Comparison of ENCODE assay signal across 29 cellular contexts in genomic region chr12:128338344-128338743, GRCh38.
A peak's percentile ranks its signal among the peaks of the same experiment; 100 is the strongest.
DNase-seq lines count a peak whose midpoint lies in the region; ATAC-seq and TF ChIP-seq lines count a peak whose summit lies in the region.
"Had no signal": no experiment of that assay in that cellular context is flagged by ENCODE, and none has a peak within 500 bp of the region (broad histone marks: within the 10 kb centered on the region; RNA-seq: fewer than 3 reads in every experiment).

No MANE protein-coding gene starts in this region.

- H3K36me3 Mint-ChIP-seq in H9 (ENCODE audit: insufficient read depth in 1 of 3, low read depth in 3 of 3): no peaks in the 10 kb centered on the region
- H3K36me3 Mint-ChIP-seq in brain: no peaks in the 10 kb centered on the region
- H3K36me3 Mint-ChIP-seq: CD4-positive, alpha-beta memory T cell; memory B cell had no signal

- ATAC-seq in sciatic nerve (peak; percentile 54), GM21447 (IDR thresholded peaks at IDR 0.05; ENCODE audit: unreplicated experiment) (no peak)
- ATAC-seq: left colon; stimulated activated naive CD8-positive, alpha-beta T cell treated with anti-CD3 and anti-CD28 coated beads, Interleukin-15, Interleukin-2, amounts not matched to agents 100 U/mL and 50 U/mL, for 24 hours had no signal

- H2AFZ ChIP-seq in H9 (ENCODE audit: low read length) (no peak overlapping the region), neuronal stem cell (ENCODE audit: low read length) (no peak overlapping the region)

- H3K27ac Mint-ChIP-seq in H9 (no peak overlapping the region), brain (peak overlapping the region in 3 of 5 experiments; percentile 66 to 88 (median 78))
- H3K27ac Mint-ChIP-seq: activated CD4-positive, alpha-beta memory T cell treated with anti-CD3 and anti-CD28 coated beads, Interleukin-2, amount 10 ng/mL, durations not matched to agents 7 days and 5 days; B cell; CD4-positive, alpha-beta memory T cell; dendritic cell treated with granulocyte-macrophage colony-stimulating factor and Interleukin-4, amounts not matched to agents 40 ng/mL and 50 ng/mL, for 4 days; memory B cell; T-helper 2 cell treated with Interferon-gamma antibody and Interleukin-4, amounts not matched to agents 5 μg/mL and 100 μg/mL, for 36 hours had no signal

- intact Hi-C loops in sciatic nerve (cut with DNase I): no loop called here

- H3K14ac ChIP-seq in H9 (ENCODE audit: insufficient read depth, low read length) (no peak overlapping the region), neuronal stem cell (ENCODE audit: low read length) (no peak overlapping the region)

- H4K8ac ChIP-seq in H9 (replicated peaks; ENCODE audit: insufficient read length, low read depth, low read length) (no peak overlapping the region), mesendoderm (ENCODE audit: low read depth, low read length) (no peak overlapping the region), neuronal stem cell (ENCODE audit: low read depth, low read length) (no peak overlapping the region)

- no peak overlapping the region for H3T11ph ChIP-seq in H9 (ENCODE audit: low read length)

- H2BK5ac ChIP-seq in H9 (ENCODE audit: insufficient read length, low read length) (no peak overlapping the region), mesendoderm (ENCODE audit: low read length) (no peak overlapping the region), neuronal stem cell (ENCODE audit: low read length) (no peak overlapping the region)

- peak overlapping the region in 1 of 2 experiments; percentile 49; a peak in 1 of 5 replicates for H3K4me3 Mint-ChIP-seq in H9
- peak overlapping the region in 3 of 5 experiments; percentile 69 to 80 (median 77) for H3K4me3 Mint-ChIP-seq in brain
- H3K4me3 Mint-ChIP-seq: activated CD4-positive, alpha-beta memory T cell treated with anti-CD3 and anti-CD28 coated beads, Interleukin-2, amount 10 ng/mL, durations not matched to agents 7 days and 5 days; B cell; CD4-positive, alpha-beta memory T cell; central memory CD8-positive, alpha-beta T cell; dendritic cell treated with granulocyte-macrophage colony-stimulating factor and Interleukin-4, amounts not matched to agents 40 ng/mL and 50 ng/mL, for 4 days; memory B cell; T-helper 2 cell treated with Interferon-gamma antibody and Interleukin-4, amounts not matched to agents 5 μg/mL and 100 μg/mL, for 36 hours had no signal

- H3K27ac ChIP-seq in H9 (ENCODE audit: insufficient read length, low read depth, low read length) (no peak overlapping the region), mesendoderm (ENCODE audit: low read depth, low read length) (no peak overlapping the region), neuronal stem cell (replicated peaks; ENCODE audit: low read length) (no peak overlapping the region)
- H3K27ac ChIP-seq: heart right ventricle, skin epidermis, thoracic aorta had no signal

- H3K79me2 ChIP-seq in H9 (ENCODE audit: insufficient read depth, low read length): no peaks in the 10 kb centered on the region
- H3K79me2 ChIP-seq in mesendoderm (ENCODE audit: control insufficient read depth, insufficient read depth, low read length): no peaks in the 10 kb centered on the region

- H2BK15ac ChIP-seq in H9 (ENCODE audit: low read depth, low read length) (no peak overlapping the region), mesendoderm (replicated peaks; ENCODE audit: low read depth) (no peak overlapping the region), neuronal stem cell (ENCODE audit: low read length) (no peak overlapping the region)

- no CpG with 5 or more reads among the region's 6 CpGs for WGBS in H9 (ENCODE audit: extremely low coverage, insufficient read length, low lambda C conversion rate)
- no CpG with 5 or more reads among the region's 6 CpGs for WGBS in mesendoderm (ENCODE audit: extremely low coverage, insufficient coverage, low lambda C conversion rate)
- no CpG with 5 or more reads among the region's 6 CpGs for WGBS in neuronal stem cell (ENCODE audit: extremely low coverage in 2 of 2, insufficient read length in 2 of 2, insufficient replicate concordance in 1 of 2), 2 donors

- no peak overlapping the region for H2BK20ac ChIP-seq in H9 (ENCODE audit: low read depth, low read length, poor library complexity, severe bottlenecking)

- DNase-seq in H9 (no peak), mesendoderm (peak; percentile 29), sciatic nerve (ENCODE audit: low spot score) (no peak), neuronal stem cell (ENCODE audit: low spot score) (no peak)
- DNase-seq in stimulated activated CD4-positive, alpha-beta T cell treated with anti-CD3 and anti-CD28 coated beads, Interleukin-2, amount 100 ng/mL, for 24 hours: no peak
- DNase-seq: ACHN; activated CD4-positive, alpha-beta memory T cell treated with anti-CD3 and anti-CD28 coated beads, Interleukin-2, amount 10 ng/mL, durations not matched to agents 7 days and 5 days; activated CD8-positive, alpha-beta memory T cell treated with anti-CD3 and anti-CD28 coated beads, Interleukin-2, amount 50 U/mL, for 4 hours; activated naive CD4-positive, alpha-beta T cell treated with Interleukin-2 at 50 U/mL for 16 hours; CD4-positive, alpha-beta memory T cell; foreskin fibroblast; heart right ventricle; left colon; MV-4-11; NCI-H2107; NCI-H774; SIG-M5; stimulated activated naive CD8-positive, alpha-beta T cell treated with anti-CD3 and anti-CD28 coated beads, Interleukin-15, Interleukin-2, amounts not matched to agents 100 U/mL and 50 U/mL, for 24 hours; uterus had no signal

- H3K36me3 ChIP-seq in mesendoderm (ENCODE audit: control insufficient read depth, insufficient read depth, low read length) (no peaks in the 10 kb centered on the region), neuronal stem cell (replicated peaks in 1 of 2; ENCODE audit: control insufficient read depth in 2 of 2, insufficient read depth in 2 of 2, low read length in 2 of 2) (no peaks in the 10 kb centered on the region)
- H3K36me3 ChIP-seq: esophagus muscularis mucosa, heart right ventricle, thoracic aorta, uterus had no signal

- no peak overlapping the region for H2BK120ac ChIP-seq in H9 (ENCODE audit: low read depth, low read length, poor library complexity, severe bottlenecking)
- H2BK120ac ChIP-seq in mesendoderm (ENCODE audit: low read depth, low read length): no peak overlapping the region
- H2BK120ac ChIP-seq in neuronal stem cell (ENCODE audit: low read depth, low read length): no peak overlapping the region

- H3K79me1 ChIP-seq in H9 (ENCODE audit: insufficient read depth, low read depth, low read length, poor library complexity, severe bottlenecking): no peaks in the 10 kb centered on the region
- no peaks in the 10 kb centered on the region for H3K79me1 ChIP-seq in mesendoderm (ENCODE audit: low read length)
- H3K79me1 ChIP-seq in neuronal stem cell (ENCODE audit: low read depth, low read length): no peaks in the 10 kb centered on the region

- TF ChIP-seq CTCF in H9 (conservative IDR thresholded peaks at IDR 0.05): no peak
- TF ChIP-seq CTCF in brain (conservative IDR thresholded peaks at IDR 0.05): no peak

- H2BK12ac ChIP-seq in H9 (ENCODE audit: insufficient read length, low read depth, low read length) (no peak overlapping the region), neuronal stem cell (ENCODE audit: low read length) (no peak overlapping the region)

- H4K5ac ChIP-seq in H9 (ENCODE audit: insufficient read length, low read depth, low read length) (no peak overlapping the region), mesendoderm (ENCODE audit: low read length) (no peak overlapping the region)

- no peaks in the 10 kb centered on the region for H3K27me3 ChIP-seq in H9 (ENCODE audit: insufficient read depth, low read length)
- H3K27me3 ChIP-seq in mesendoderm (ENCODE audit: insufficient read depth, low read length, poor library complexity): no peaks in the 10 kb centered on the region
- no peaks in the 10 kb centered on the region for H3K27me3 ChIP-seq in neuronal stem cell (ENCODE audit: control insufficient read depth in 3 of 3, insufficient read depth in 3 of 3, low read depth in 1 of 3, low read length in 3 of 3)
- H3K27me3 ChIP-seq: uterus had no signal

- no peak overlapping the region for H3K56ac ChIP-seq in H9 (ENCODE audit: insufficient read length, low read depth, low read length)
- no peak overlapping the region for H3K56ac ChIP-seq in mesendoderm (ENCODE audit: low read length)

- H3K23ac ChIP-seq in H9 (ENCODE audit: insufficient read length, low read depth, low read length) (no peak overlapping the region), mesendoderm (ENCODE audit: low read length) (no peak overlapping the region), neuronal stem cell (ENCODE audit: low read depth, low read length, poor library complexity) (no peak overlapping the region)

- H4K20me1 ChIP-seq in H9 (ENCODE audit: control insufficient read depth, insufficient read depth, insufficient read length): no peaks in the 10 kb centered on the region

- H4K91ac ChIP-seq in H9 (ENCODE audit: insufficient read length, low read depth, low read length) (no peak overlapping the region), neuronal stem cell (ENCODE audit: low read depth, low read length, poor library complexity) (no peak overlapping the region)

- no peaks in the 10 kb centered on the region for H3K9me3 Mint-ChIP-seq in H9
- peaks cover 0 to 60% (median 5%) of the 10 kb centered on the region in 5 experiments for H3K9me3 Mint-ChIP-seq in brain
- H3K9me3 Mint-ChIP-seq: central memory CD8-positive, alpha-beta T cell; dendritic cell treated with granulocyte-macrophage colony-stimulating factor and Interleukin-4, amounts not matched to agents 40 ng/mL and 50 ng/mL, for 4 days had no signal

- H3K4me2 ChIP-seq in H9 (ENCODE audit: insufficient read depth, insufficient read length, low read length) (peak overlapping the region; percentile 68), mesendoderm (ENCODE audit: low read length) (no peak overlapping the region), neuronal stem cell (ENCODE audit: insufficient read depth, low read length, poor library complexity, severe bottlenecking) (no peak overlapping the region)

- H3K4me3 ChIP-seq in mesendoderm (ENCODE audit: low read length): no peak overlapping the region
- H3K4me3 ChIP-seq in neuronal stem cell (ENCODE audit: low read length in 2 of 2): peak overlapping the region in 1 of 2 donors; percentile 35
- H3K4me3 ChIP-seq: esophagus muscularis mucosa, heart right ventricle, skin epidermis, thoracic aorta, uterus had no signal

- H3K9ac ChIP-seq in H9 (ENCODE audit: extremely low read depth, insufficient read length, low read length) (no peak overlapping the region), mesendoderm (ENCODE audit: low read length) (no peak overlapping the region), neuronal stem cell (ENCODE audit: low read depth, low read length, poor library complexity) (no peak overlapping the region)

- H3K9me3 ChIP-seq in H9 (ENCODE audit: control insufficient read depth, low read depth, low read length) (no peaks in the 10 kb centered on the region), neuronal stem cell (replicated peaks in 1 of 2; ENCODE audit: control insufficient read depth in 2 of 2, insufficient read depth in 1 of 2, low read depth in 1 of 2, low read length in 2 of 2) (peaks cover 3 to 6% of the 10 kb centered on the region in 2 donors)
- H3K9me3 ChIP-seq: thoracic aorta, uterus had no signal

- H3K4ac ChIP-seq in H9 (ENCODE audit: low read depth, low read length) (no peak overlapping the region), mesendoderm (ENCODE audit: low read depth, low read length) (no peak overlapping the region), neuronal stem cell (ENCODE audit: low read length) (no peak overlapping the region)

- H3K23me2 ChIP-seq in H9 (ENCODE audit: insufficient read length, low read depth, low read length, poor library complexity, severe bottlenecking): peaks cover 3% of the 10 kb centered on the region

- H3K27me3 Mint-ChIP-seq in H9 (ENCODE audit: low read depth) (peaks cover 58% of the 10 kb centered on the region), brain (peaks cover 9% of the 10 kb centered on the region)
- H3K27me3 Mint-ChIP-seq: activated CD4-positive, alpha-beta memory T cell treated with anti-CD3 and anti-CD28 coated beads, Interleukin-2, amount 10 ng/mL, durations not matched to agents 7 days and 5 days; memory B cell had no signal

- H2AK5ac ChIP-seq in H9 (ENCODE audit: insufficient read length, low read length) (no peak overlapping the region), mesendoderm (ENCODE audit: low read length) (no peak overlapping the region), neuronal stem cell (ENCODE audit: low read depth, low read length) (no peak overlapping the region)

- H3K4me1 ChIP-seq in H9 (ENCODE audit: insufficient read depth, low read length) (peaks cover 15% of the 10 kb centered on the region), mesendoderm (ENCODE audit: control insufficient read depth, low read depth, low read length) (peaks cover 17% of the 10 kb centered on the region), neuronal stem cell (ENCODE audit: control insufficient read depth in 2 of 2, insufficient read depth in 1 of 2, low read depth in 1 of 2, low read length in 2 of 2) (peaks cover 19 to 32% of the 10 kb centered on the region in 2 donors)
- H3K4me1 ChIP-seq: uterus had no signal

- H3K18ac ChIP-seq in H9 (ENCODE audit: insufficient read length, low read depth, low read length) (no peak overlapping the region), mesendoderm (ENCODE audit: low read length) (no peak overlapping the region), neuronal stem cell (ENCODE audit: low read length) (no peak overlapping the region)

- H3K4me1 Mint-ChIP-seq in H9 (peaks cover 37 to 39% of the 10 kb centered on the region in 2 experiments), brain (peaks cover 44% of the 10 kb centered on the region)
- H3K4me1 Mint-ChIP-seq: activated CD4-positive, alpha-beta memory T cell treated with anti-CD3 and anti-CD28 coated beads, Interleukin-2, amount 10 ng/mL, durations not matched to agents 7 days and 5 days; B cell; CD4-positive, alpha-beta memory T cell; central memory CD8-positive, alpha-beta T cell; memory B cell had no signal

Comparison
In these comparisons a context has a peak if more than half of its experiments do, and no peak if none do; other contexts are left out.
1. H3K27ac Mint-ChIP-seq: peak in brain (3 of 5); none in H9 (0 of 3).